Comparison of ENCODE assay signal across 8 cellular contexts in the genomic region with DNA sequence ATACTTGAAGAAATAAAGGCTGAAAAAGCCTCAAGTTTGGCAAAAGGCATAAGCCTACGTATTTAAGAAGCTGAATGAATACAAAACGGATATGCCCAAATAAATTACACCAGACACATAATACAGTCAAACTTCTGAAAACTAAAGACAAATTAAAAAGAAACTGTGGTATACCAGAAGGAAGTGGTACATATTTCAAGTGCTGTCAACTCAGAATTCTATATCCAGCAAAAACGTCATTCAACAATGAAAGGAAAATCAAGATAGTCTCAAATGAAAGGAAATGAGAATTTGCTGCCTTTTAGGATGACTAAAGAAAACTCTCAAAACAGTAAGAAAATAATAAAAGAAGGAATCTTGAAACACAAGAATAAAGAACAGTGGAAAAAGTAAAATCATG.
"Had no signal": no experiment of that assay in that cellular context is flagged by ENCODE, and none has a peak within 500 bp of the region (broad histone marks: within the 10 kb centered on the region; RNA-seq: fewer than 3 reads in every experiment).

No MANE protein-coding gene starts in this region.

- H3K36me3 Mint-ChIP-seq: IgD-negative memory B cell had no signal

- H3K27ac Mint-ChIP-seq: IgD-negative memory B cell had no signal

- H3K36me3 ChIP-seq: HAP-1 had no signal

- DNase-seq: GOT3, H7, KBM-7 had no signal

- H3K4me1 ChIP-seq: HAP-1 had no signal

- H3K4me1 Mint-ChIP-seq: IgD-negative memory B cell had no signal

- H3K4me3 Mint-ChIP-seq: IgD-negative memory B cell had no signal

- H3K9me3 ChIP-seq: HAP-1 had no signal

- ATAC-seq: HCT116, HepG2 had no signal

- H3K27ac ChIP-seq: HL-60 had no signal

- H3K4me3 ChIP-seq: HAP-1 had no signal
